1 cellular context compared by ENCODE assay signal in the genomic region with DNA sequence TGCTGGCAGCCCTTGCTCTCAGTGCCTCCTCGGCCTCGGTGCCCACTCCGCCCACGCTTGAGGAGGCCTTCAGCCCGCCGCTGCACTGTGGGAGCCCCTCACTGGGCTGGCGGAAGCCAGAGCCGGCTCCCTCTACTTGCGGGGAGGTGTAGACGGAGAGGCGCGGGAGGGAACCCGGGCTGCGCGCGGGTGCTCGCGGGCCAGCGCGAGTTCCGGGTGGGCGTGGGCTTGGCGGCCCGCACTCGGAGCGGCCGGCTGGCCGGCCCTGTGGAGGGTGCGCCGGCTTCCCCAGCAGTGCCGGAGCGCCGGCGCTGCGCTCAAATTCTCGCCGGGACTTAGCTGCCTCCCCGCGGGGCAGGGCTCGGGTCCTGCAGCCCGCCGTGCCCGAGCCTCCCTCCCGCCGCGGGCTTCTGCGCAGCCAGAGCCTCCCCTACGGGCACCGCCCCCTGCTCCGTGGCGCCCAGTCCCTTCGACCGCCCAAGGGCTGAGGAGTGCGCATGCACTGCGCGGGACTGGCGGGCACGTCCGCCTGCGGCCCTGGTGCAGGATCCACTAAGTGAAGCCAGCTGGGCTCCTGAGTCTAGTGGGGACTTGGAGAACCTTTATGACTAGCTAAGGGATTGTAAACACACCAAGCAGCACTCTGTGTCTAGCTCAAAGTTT.
TF ChIP-seq lines count a peak whose summit lies in the region.

No MANE protein-coding gene starts in this region.

TF ChIP-seq in H1, 55 proteins besides CTCF, POLR2A, EP300 and RAD21:
- TF ChIP-seq RXRA (IDR thresholded peaks at IDR 0.05; ENCODE audit: insufficient read depth, low read depth, low read length) (no peak), POU5F1 (IDR thresholded peaks at IDR 0.05; ENCODE audit: low read depth, low read length) (no peak), SIRT6 (IDR thresholded peaks at IDR 0.05; ENCODE audit: low read length) (no peak), SUZ12 (IDR thresholded peaks at IDR 0.05; ENCODE audit: low read length) (no peak), GABPA (IDR thresholded peaks at IDR 0.05; ENCODE audit: borderline replicate concordance, insufficient read depth, low read length) (no peak), BCL11A (IDR thresholded peaks at IDR 0.05; ENCODE audit: low read depth in 2 of 2, low read length in 2 of 2) (no peak), HDAC2 (IDR thresholded peaks at IDR 0.05; ENCODE audit: borderline replicate concordance in 1 of 2, low read depth in 2 of 2, low read length in 2 of 2) (no peak), TAF1 (IDR thresholded peaks at IDR 0.05; ENCODE audit: low read depth, low read length) (no peak), CREB1 (IDR thresholded peaks at IDR 0.05) (no peak), JUND (IDR thresholded peaks at IDR 0.05; ENCODE audit: low read length) (no peak), TCF12 (IDR thresholded peaks at IDR 0.05; ENCODE audit: low read depth, low read length) (no peak), ASH2L (IDR thresholded peaks at IDR 0.05; ENCODE audit: low read length) (no peak), TBP (IDR thresholded peaks at IDR 0.05; ENCODE audit: low read depth, low read length) (no peak), MAFK (IDR thresholded peaks at IDR 0.05; ENCODE audit: low read depth, low read length) (no peak)
- TF ChIP-seq, protein P1, sequence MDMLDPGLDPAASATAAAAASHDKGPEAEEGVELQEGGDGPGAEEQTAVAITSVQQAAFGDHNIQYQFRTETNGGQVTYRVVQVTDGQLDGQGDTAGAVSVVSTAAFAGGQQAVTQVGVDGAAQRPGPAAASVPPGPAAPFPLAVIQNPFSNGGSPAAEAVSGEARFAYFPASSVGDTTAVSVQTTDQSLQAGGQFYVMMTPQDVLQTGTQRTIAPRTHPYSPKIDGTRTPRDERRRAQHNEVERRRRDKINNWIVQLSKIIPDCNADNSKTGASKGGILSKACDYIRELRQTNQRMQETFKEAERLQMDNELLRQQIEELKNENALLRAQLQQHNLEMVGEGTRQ (IDR thresholded peaks at IDR 0.05; ENCODE audit: low read length), result no peak
